Comparison of ENCODE assay signal across 1 cellular context in genomic region chr14:50830044-50830931, GRCh38.
TF ChIP-seq lines count a peak whose summit lies in the region.

No MANE protein-coding gene starts in this region.

TF ChIP-seq in HepG2, 621 proteins besides CTCF, POLR2A, EP300 and RAD21 (continued from another document and continues in another):
- TF ChIP-seq CERS6 (CRISPR knock-in tag; IDR thresholded peaks at IDR 0.05) (no peak), PHF21A (CRISPR knock-in tag; IDR thresholded peaks at IDR 0.05) (no peak), KDM5B (CRISPR knock-in tag; IDR thresholded peaks at IDR 0.05; ENCODE audit: borderline replicate concordance) (peak; percentile 47; the same call in 1 of the 2 replicates), MTF1 (CRISPR knock-in tag; IDR thresholded peaks at IDR 0.05) (no peak), ZFP91 (CRISPR knock-in tag; IDR thresholded peaks at IDR 0.05; ENCODE audit: borderline replicate concordance) (peak; percentile 48; the same call in 1 of the 2 replicates), HNRNPUL1 (IDR thresholded peaks at IDR 0.05; ENCODE audit: low read depth, low read length) (no peak), MTF2 (CRISPR knock-in tag; IDR thresholded peaks at IDR 0.05; ENCODE audit: borderline replicate concordance) (peak; percentile 64; the same call in 1 of the 2 replicates), ARHGAP35 (CRISPR knock-in tag; IDR thresholded peaks at IDR 0.05; ENCODE audit: borderline replicate concordance) (peak; percentile 49; the same call in 1 of the 2 replicates), ZNF292 (CRISPR knock-in tag; IDR thresholded peaks at IDR 0.05; ENCODE audit: borderline replicate concordance, low read depth) (peak; percentile 68; the same call in 1 of the 2 replicates), RFXANK (CRISPR knock-in tag; IDR thresholded peaks at IDR 0.05) (no peak), SCMH1 (CRISPR knock-in tag; IDR thresholded peaks at IDR 0.05; ENCODE audit: borderline replicate concordance) (no peak), ZNF18 (CRISPR knock-in tag; IDR thresholded peaks at IDR 0.05; ENCODE audit: insufficient replicate concordance) (no peak), ZBTB8A (CRISPR knock-in tag; IDR thresholded peaks at IDR 0.05; ENCODE audit: borderline replicate concordance, low read depth) (no peak), ZNF777 (CRISPR knock-in tag; IDR thresholded peaks at IDR 0.05) (peak; percentile 85), ZMYM4 (CRISPR knock-in tag; IDR thresholded peaks at IDR 0.05) (0 out of 2 replicates have a peak, but pooled peaks have one; percentile 46), ZNF629 (CRISPR knock-in tag; conservative IDR thresholded peaks at IDR 0.05) (no peak), ZNF546 (CRISPR knock-in tag; conservative IDR thresholded peaks at IDR 0.05) (0 out of 2 replicates have a peak, but pooled peaks have one; percentile 21), ZNF768 (CRISPR knock-in tag; IDR thresholded peaks at IDR 0.05) (0 out of 2 replicates have a peak, but pooled peaks have one; percentile 16), PAF1 (CRISPR knock-in tag; IDR thresholded peaks at IDR 0.05) (no peak), ELK4 (CRISPR knock-in tag; IDR thresholded peaks at IDR 0.05; ENCODE audit: borderline replicate concordance) (no peak), CREBL2 (CRISPR knock-in tag; IDR thresholded peaks at IDR 0.05; ENCODE audit: borderline replicate concordance) (no peak), MXD1 (CRISPR knock-in tag; IDR thresholded peaks at IDR 0.05) (peak; percentile 42; the same call in 1 of the 2 replicates), ZNF761 (CRISPR knock-in tag; conservative IDR thresholded peaks at IDR 0.05) (no peak), EHMT2 (IDR thresholded peaks at IDR 0.05; ENCODE audit: borderline replicate concordance, low read depth, low read length) (no peak), ZNF580 (CRISPR knock-in tag; IDR thresholded peaks at IDR 0.05; ENCODE audit: borderline replicate concordance, low read depth) (no peak), ZNF609 (CRISPR knock-in tag; IDR thresholded peaks at IDR 0.05; ENCODE audit: borderline replicate concordance) (no peak), ZNF160 (CRISPR knock-in tag; IDR thresholded peaks at IDR 0.05) (no peak), NCOA2 (CRISPR knock-in tag; IDR thresholded peaks at IDR 0.05) (peak; percentile 17; the same call in 1 of the 2 replicates), CBX1 (IDR thresholded peaks at IDR 0.05; ENCODE audit: low read depth) (no peak), ZNF136 (CRISPR knock-in tag; IDR thresholded peaks at IDR 0.05; ENCODE audit: low read depth) (0 out of 2 replicates have a peak, but pooled peaks have one; percentile 36), ATF6 (CRISPR knock-in tag; conservative IDR thresholded peaks at IDR 0.05) (no peak), ZNF564 (CRISPR knock-in tag; IDR thresholded peaks at IDR 0.05) (peak; percentile 37; the same call in 1 of the 2 replicates), ZIK1 (CRISPR knock-in tag; IDR thresholded peaks at IDR 0.05; ENCODE audit: borderline replicate concordance, low read depth) (0 out of 2 replicates have a peak, but pooled peaks have one; percentile 42), ZNF501 (CRISPR knock-in tag; IDR thresholded peaks at IDR 0.05) (peak; percentile 35; the same call in 1 of the 2 replicates), ZBTB10 (CRISPR knock-in tag; IDR thresholded peaks at IDR 0.05; ENCODE audit: borderline replicate concordance) (no peak), HNRNPLL (IDR thresholded peaks at IDR 0.05; ENCODE audit: low read depth, low read length, poor library complexity, severe bottlenecking) (peak; percentile 60), ZNF12 (CRISPR knock-in tag; IDR thresholded peaks at IDR 0.05) (no peak), KAT2B (IDR thresholded peaks at IDR 0.05; ENCODE audit: borderline replicate concordance, low read depth, low read length) (no peak), FOXP4 (CRISPR knock-in tag; IDR thresholded peaks at IDR 0.05) (no peak)
